1 cellular context compared by ENCODE assay signal in the genomic region with DNA sequence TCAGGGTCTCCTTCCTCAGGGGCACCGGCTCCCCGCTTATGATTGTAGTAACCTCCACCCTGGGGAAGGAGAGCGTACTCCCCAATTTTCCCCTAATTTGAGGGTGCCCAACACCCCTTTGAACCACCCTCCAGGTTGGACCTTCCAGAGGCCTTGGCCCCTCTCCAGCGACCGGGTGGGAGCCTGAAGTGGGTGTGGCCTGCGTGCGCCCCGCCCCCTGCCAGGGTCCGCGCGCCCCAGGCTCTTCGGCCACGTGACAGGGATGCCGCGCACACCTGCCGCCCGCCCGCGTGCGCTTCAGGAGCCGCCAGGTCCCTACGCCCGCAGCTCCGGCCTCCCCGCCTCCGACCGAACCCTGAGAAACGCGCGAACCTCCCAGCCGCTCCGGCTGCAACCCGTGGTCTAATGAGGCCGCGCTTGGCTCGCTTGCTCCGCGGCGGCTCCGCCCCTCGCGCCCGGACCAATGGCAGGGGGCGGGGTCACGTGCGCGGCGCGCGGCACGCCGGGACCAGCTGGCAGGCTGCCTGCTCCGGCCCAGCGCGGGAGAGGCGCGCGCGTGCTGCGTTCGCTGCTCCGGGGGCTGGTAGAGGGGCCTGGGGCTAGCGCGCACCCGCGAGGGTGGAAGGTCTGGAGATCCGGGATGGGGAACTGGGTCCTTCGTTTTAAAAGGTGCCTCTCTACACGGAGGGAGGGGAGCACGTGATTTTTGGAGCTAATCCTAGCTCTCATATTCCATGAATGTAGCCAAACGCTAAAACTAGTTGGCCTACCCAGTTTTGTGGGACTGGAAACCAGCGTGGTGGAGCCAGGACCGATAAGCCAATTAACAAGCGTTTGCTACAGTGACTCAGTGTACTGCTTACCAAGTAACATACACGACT.
TF ChIP-seq lines count a peak whose summit lies in the region.

A gene (minus strand): TSS at position 404 of the 881 bp plus-strand sequence. CDS start 618 bp downstream, outside the sequence.

TF ChIP-seq in HepG2, 621 proteins besides CTCF, POLR2A, EP300 and RAD21 (continued from another document and continues in another):
- TF ChIP-seq, protein P1, sequence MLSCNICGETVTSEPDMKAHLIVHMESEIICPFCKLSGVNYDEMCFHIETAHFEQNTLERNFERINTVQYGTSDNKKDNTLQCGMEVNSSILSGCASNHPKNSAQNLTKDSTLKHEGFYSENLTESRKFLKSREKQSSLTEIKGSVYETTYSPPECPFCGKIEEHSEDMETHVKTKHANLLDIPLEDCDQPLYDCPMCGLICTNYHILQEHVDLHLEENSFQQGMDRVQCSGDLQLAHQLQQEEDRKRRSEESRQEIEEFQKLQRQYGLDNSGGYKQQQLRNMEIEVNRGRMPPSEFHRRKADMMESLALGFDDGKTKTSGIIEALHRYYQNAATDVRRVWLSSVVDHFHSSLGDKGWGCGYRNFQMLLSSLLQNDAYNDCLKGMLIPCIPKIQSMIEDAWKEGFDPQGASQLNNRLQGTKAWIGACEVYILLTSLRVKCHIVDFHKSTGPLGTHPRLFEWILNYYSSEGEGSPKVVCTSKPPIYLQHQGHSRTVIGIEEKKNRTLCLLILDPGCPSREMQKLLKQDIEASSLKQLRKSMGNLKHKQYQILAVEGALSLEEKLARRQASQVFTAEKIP (CRISPR knock-in tag; IDR thresholded peaks at IDR 0.05; ENCODE audit: borderline replicate concordance), result no peak
- no peak for TF ChIP-seq PCBP1 (IDR thresholded peaks at IDR 0.05; ENCODE audit: borderline replicate concordance, low read depth, low read length)
- no peak for TF ChIP-seq ZNF720 (CRISPR knock-in tag; IDR thresholded peaks at IDR 0.05)
- TF ChIP-seq, protein P2, sequence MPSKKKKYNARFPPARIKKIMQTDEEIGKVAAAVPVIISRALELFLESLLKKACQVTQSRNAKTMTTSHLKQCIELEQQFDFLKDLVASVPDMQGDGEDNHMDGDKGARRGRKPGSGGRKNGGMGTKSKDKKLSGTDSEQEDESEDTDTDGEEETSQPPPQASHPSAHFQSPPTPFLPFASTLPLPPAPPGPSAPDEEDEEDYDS (CRISPR knock-in tag; IDR thresholded peaks at IDR 0.05), result peak; percentile 63
- peak; percentile 98; the same call in 1 of the 2 replicates for TF ChIP-seq ZNF616 (CRISPR knock-in tag; IDR thresholded peaks at IDR 0.05; ENCODE audit: low read depth)
- peak; percentile 82; the same call in 1 of the 2 replicates for TF ChIP-seq ZNF614 (CRISPR knock-in tag; IDR thresholded peaks at IDR 0.05; ENCODE audit: borderline replicate concordance)
- TF ChIP-seq ZNF644 (CRISPR knock-in tag; IDR thresholded peaks at IDR 0.05; ENCODE audit: low read depth), result no peak
- TF ChIP-seq ZNF569 (CRISPR knock-in tag; IDR thresholded peaks at IDR 0.05; ENCODE audit: borderline replicate concordance), result peak; percentile 40; the same call in 1 of the 2 replicates
- TF ChIP-seq NFKBIZ (CRISPR knock-in tag; IDR thresholded peaks at IDR 0.05), result peak; percentile 79; the same call in 1 of the 2 replicates
- peak; percentile 95 for TF ChIP-seq ZNF17 (CRISPR knock-in tag; IDR thresholded peaks at IDR 0.05)
- TF ChIP-seq, protein P3, sequence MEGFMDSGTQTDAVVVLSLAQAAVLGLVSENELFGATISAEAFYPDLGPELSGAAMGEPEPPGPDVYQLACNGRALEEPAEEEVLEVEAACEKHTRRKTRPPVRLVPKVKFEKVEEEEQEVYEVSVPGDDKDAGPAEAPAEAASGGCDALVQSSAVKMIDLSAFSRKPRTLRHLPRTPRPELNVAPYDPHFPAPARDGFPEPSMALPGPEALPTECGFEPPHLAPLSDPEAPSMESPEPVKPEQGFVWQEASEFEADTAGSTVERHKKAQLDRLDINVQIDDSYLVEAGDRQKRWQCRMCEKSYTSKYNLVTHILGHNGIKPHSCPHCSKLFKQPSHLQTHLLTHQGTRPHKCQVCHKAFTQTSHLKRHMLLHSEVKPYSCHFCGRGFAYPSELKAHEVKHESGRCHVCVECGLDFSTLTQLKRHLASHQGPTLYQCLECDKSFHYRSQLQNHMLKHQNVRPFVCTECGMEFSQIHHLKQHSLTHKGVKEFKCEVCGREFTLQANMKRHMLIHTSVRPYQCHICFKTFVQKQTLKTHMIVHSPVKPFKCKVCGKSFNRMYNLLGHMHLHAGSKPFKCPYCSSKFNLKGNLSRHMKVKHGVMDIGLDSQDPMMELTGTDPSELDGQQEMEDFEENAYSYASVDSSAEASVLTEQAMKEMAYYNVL (CRISPR knock-in tag; IDR thresholded peaks at IDR 0.05; ENCODE audit: borderline replicate concordance), result peak; percentile 63; the same call in 1 of the 2 replicates
- peak; percentile 74; the same call in 1 of the 2 replicates for TF ChIP-seq ZNF234 (CRISPR knock-in tag; conservative IDR thresholded peaks at IDR 0.05)
- TF ChIP-seq, protein P4, sequence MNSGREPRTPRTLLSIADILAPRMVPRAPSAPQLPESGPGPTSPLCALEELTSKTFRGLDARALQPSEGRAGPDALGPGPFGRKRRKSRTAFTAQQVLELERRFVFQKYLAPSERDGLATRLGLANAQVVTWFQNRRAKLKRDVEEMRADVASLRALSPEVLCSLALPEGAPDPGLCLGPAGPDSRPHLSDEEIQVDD (CRISPR knock-in tag; IDR thresholded peaks at IDR 0.05; ENCODE audit: borderline replicate concordance), result peak; percentile 98; the same call in 1 of the 2 replicates
- TF ChIP-seq FOXJ3 (CRISPR knock-in tag; IDR thresholded peaks at IDR 0.05; ENCODE audit: borderline replicate concordance), result no peak
- peak; percentile 96 for TF ChIP-seq SALL1 (CRISPR knock-in tag; IDR thresholded peaks at IDR 0.05)
- TF ChIP-seq MIXL1 (CRISPR knock-in tag; IDR thresholded peaks at IDR 0.05), result peak; percentile 56; the same call in 1 of the 2 replicates
- TF ChIP-seq YEATS2 (CRISPR knock-in tag; IDR thresholded peaks at IDR 0.05; ENCODE audit: borderline replicate concordance), result peak; percentile 67; the same call in 1 of the 2 replicates
- TF ChIP-seq KMT2A (CRISPR knock-in tag; IDR thresholded peaks at IDR 0.05), result 0 out of 2 replicates have a peak, but pooled peaks have one; percentile 33
- TF ChIP-seq, protein P5, sequence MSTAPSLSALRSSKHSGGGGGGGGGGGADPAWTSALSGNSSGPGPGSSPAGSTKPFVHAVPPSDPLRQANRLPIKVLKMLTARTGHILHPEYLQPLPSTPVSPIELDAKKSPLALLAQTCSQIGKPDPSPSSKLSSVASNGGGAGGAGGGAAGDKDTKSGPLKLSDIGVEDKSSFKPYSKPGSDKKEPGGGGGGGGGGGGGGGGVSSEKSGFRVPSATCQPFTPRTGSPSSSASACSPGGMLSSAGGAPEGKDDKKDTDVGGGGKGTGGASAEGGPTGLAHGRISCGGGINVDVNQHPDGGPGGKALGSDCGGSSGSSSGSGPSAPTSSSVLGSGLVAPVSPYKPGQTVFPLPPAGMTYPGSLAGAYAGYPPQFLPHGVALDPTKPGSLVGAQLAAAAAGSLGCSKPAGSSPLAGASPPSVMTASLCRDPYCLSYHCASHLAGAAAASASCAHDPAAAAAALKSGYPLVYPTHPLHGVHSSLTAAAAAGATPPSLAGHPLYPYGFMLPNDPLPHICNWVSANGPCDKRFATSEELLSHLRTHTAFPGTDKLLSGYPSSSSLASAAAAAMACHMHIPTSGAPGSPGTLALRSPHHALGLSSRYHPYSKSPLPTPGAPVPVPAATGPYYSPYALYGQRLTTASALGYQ (CRISPR knock-in tag; IDR thresholded peaks at IDR 0.05), result peak; percentile 44
- TF ChIP-seq PAX8 (CRISPR knock-in tag; IDR thresholded peaks at IDR 0.05; ENCODE audit: borderline replicate concordance), result peak; percentile 75; the same call in 1 of the 2 replicates
- peak; percentile 65; the same call in 1 of the 2 replicates for TF ChIP-seq ISL2 (CRISPR knock-in tag; IDR thresholded peaks at IDR 0.05)
- TF ChIP-seq, protein P6, sequence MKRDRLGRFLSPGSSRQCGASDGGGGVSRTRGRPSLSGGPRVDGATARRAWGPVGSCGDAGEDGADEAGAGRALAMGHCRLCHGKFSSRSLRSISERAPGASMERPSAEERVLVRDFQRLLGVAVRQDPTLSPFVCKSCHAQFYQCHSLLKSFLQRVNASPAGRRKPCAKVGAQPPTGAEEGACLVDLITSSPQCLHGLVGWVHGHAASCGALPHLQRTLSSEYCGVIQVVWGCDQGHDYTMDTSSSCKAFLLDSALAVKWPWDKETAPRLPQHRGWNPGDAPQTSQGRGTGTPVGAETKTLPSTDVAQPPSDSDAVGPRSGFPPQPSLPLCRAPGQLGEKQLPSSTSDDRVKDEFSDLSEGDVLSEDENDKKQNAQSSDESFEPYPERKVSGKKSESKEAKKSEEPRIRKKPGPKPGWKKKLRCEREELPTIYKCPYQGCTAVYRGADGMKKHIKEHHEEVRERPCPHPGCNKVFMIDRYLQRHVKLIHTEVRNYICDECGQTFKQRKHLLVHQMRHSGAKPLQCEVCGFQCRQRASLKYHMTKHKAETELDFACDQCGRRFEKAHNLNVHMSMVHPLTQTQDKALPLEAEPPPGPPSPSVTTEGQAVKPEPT (CRISPR knock-in tag; IDR thresholded peaks at IDR 0.05; ENCODE audit: low read depth), result peak; percentile 96
- TF ChIP-seq ZNF264 (CRISPR knock-in tag; IDR thresholded peaks at IDR 0.05), result no peak
- TF ChIP-seq ZNF329 (CRISPR knock-in tag; IDR thresholded peaks at IDR 0.05; ENCODE audit: low read depth), result peak; percentile 87
- TF ChIP-seq ZNF577 (CRISPR knock-in tag; IDR thresholded peaks at IDR 0.05; ENCODE audit: borderline replicate concordance, low read depth), result 0 out of 2 replicates have a peak, but pooled peaks have one; percentile 21
- peak; percentile 98 for TF ChIP-seq TOPORS (CRISPR knock-in tag; IDR thresholded peaks at IDR 0.05)
- no peak for TF ChIP-seq ATM (IDR thresholded peaks at IDR 0.05; ENCODE audit: borderline replicate concordance)
- TF ChIP-seq SNAI1 (CRISPR knock-in tag; IDR thresholded peaks at IDR 0.05; ENCODE audit: borderline replicate concordance), result 0 out of 2 replicates have a peak, but pooled peaks have one; percentile 61
- no peak; the same call in 1 of the 2 replicates for TF ChIP-seq ZFP1 (CRISPR knock-in tag; IDR thresholded peaks at IDR 0.05)
- TF ChIP-seq ZNF446 (CRISPR knock-in tag; IDR thresholded peaks at IDR 0.05), result peak; percentile 98
- TF ChIP-seq ZNF788 (CRISPR knock-in tag; IDR thresholded peaks at IDR 0.05; ENCODE audit: borderline replicate concordance), result peak; percentile 93; the same call in 1 of the 2 replicates
- TF ChIP-seq ATF7-NPFF (CRISPR knock-in tag; IDR thresholded peaks at IDR 0.05; ENCODE audit: low read depth), result peak; percentile 99
- TF ChIP-seq U2AF2 (IDR thresholded peaks at IDR 0.05; ENCODE audit: low read depth, low read length), result 0 out of 2 replicates have a peak, but pooled peaks have one; percentile 48
- TF ChIP-seq ZNF207 (IDR thresholded peaks at IDR 0.05; ENCODE audit: borderline replicate concordance), result no peak
- TF ChIP-seq ZFP41 (CRISPR knock-in tag; IDR thresholded peaks at IDR 0.05; ENCODE audit: borderline replicate concordance), result peak; percentile 94; the same call in 1 of the 2 replicates
- TF ChIP-seq EEA1 (CRISPR knock-in tag; IDR thresholded peaks at IDR 0.05; ENCODE audit: borderline replicate concordance), result peak; percentile 97; the same call in 1 of the 2 replicates
- TF ChIP-seq SMAD3 (CRISPR knock-in tag; IDR thresholded peaks at IDR 0.05), result peak; percentile 51; the same call in 1 of the 2 replicates
- peak; percentile 93 for TF ChIP-seq RBM39 (IDR thresholded peaks at IDR 0.05; ENCODE audit: low read depth, low read length, poor library complexity, severe bottlenecking)
- no peak for TF ChIP-seq GATA4 (IDR thresholded peaks at IDR 0.05; ENCODE audit: borderline replicate concordance, low read depth)
- TF ChIP-seq, protein P7, sequence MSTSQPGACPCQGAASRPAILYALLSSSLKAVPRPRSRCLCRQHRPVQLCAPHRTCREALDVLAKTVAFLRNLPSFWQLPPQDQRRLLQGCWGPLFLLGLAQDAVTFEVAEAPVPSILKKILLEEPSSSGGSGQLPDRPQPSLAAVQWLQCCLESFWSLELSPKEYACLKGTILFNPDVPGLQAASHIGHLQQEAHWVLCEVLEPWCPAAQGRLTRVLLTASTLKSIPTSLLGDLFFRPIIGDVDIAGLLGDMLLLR (CRISPR knock-in tag; IDR thresholded peaks at IDR 0.05), result peak; percentile 99
- no peak for TF ChIP-seq MIER3 (CRISPR knock-in tag; IDR thresholded peaks at IDR 0.05; ENCODE audit: borderline replicate concordance)
- peak; percentile 66; the same call in 1 of the 2 replicates for TF ChIP-seq ZNF121 (CRISPR knock-in tag; IDR thresholded peaks at IDR 0.05)
- TF ChIP-seq SP2 (CRISPR knock-in tag; IDR thresholded peaks at IDR 0.05), result no peak
- TF ChIP-seq AHR (CRISPR knock-in tag; IDR thresholded peaks at IDR 0.05), result peak; percentile 75; the same call in 1 of the 2 replicates
- peak; percentile 67 for TF ChIP-seq PHF20 (CRISPR knock-in tag; IDR thresholded peaks at IDR 0.05)
- TF ChIP-seq ZNF567 (CRISPR knock-in tag; IDR thresholded peaks at IDR 0.05; ENCODE audit: borderline replicate concordance), result peak; percentile 87; the same call in 1 of the 2 replicates
- TF ChIP-seq NAIF1 (CRISPR knock-in tag; IDR thresholded peaks at IDR 0.05; ENCODE audit: borderline replicate concordance), result peak; percentile 58; the same call in 1 of the 2 replicates
